ENCODE assay signal across 17 cellular contexts in genomic region chr5:163913548-163913947, GRCh38.
A peak's percentile ranks its signal among the peaks of the same experiment; 100 is the strongest.
DNase-seq lines count a peak whose midpoint lies in the region; ATAC-seq and TF ChIP-seq lines count a peak whose summit lies in the region.
"Had no signal": no experiment of that assay in that cellular context is flagged by ENCODE, and none has a peak within 500 bp of the region (broad histone marks: within the 10 kb centered on the region; RNA-seq: fewer than 3 reads in every experiment).

No MANE protein-coding gene starts in this region.

- no peaks in the 10 kb centered on the region for H3K9me2 ChIP-seq in PC-3 (replicated peaks; ENCODE audit: low read length)

- H3K27me3 ChIP-seq in BE2C (no peaks in the 10 kb centered on the region), PC-3 (ENCODE audit: low read length) (no peaks in the 10 kb centered on the region)
- H3K27me3 ChIP-seq: ovary, upper lobe of right lung had no signal

- CTCF ChIA-PET in PC-3 (lab: Charles Lee) = no interaction called here

- peaks cover 33% of the 10 kb centered on the region for H3K4me1 ChIP-seq in BE2C
- H3K4me1 ChIP-seq in PC-3 (ENCODE audit: insufficient read depth, low read length) = no peaks in the 10 kb centered on the region
- H3K4me1 ChIP-seq: upper lobe of right lung had no signal

- no peak overlapping the region for H3K27ac Mint-ChIP-seq in HFFc6
- H3K27ac Mint-ChIP-seq in glutamatergic neuron (ENCODE audit: unreplicated experiment) = peak overlapping the region; percentile 19
- H3K27ac Mint-ChIP-seq: activated CD4-positive, alpha-beta memory T cell treated with anti-CD3 and anti-CD28 coated beads for 36 hours; activated T-cell treated with anti-CD3 and anti-CD28 coated beads, Interleukin-2, amount 50 U/mL, for 72 hours had no signal

- intact Hi-C loops in PC-3 (cut with micrococcal nuclease) = no loop called here

- H3K9ac ChIP-seq in PC-3 (ENCODE audit: low read length) = no peak overlapping the region

- H3K4me3 Mint-ChIP-seq in HFFc6 (no peak overlapping the region), glutamatergic neuron (ENCODE audit: unreplicated experiment) (no peak overlapping the region)
- H3K4me3 Mint-ChIP-seq: activated CD4-positive, alpha-beta memory T cell treated with anti-CD3 and anti-CD28 coated beads for 36 hours; activated T-cell treated with anti-CD3 and anti-CD28 coated beads, Interleukin-2, amount 50 U/mL, for 72 hours had no signal

- no peaks in the 10 kb centered on the region for H3K79me2 ChIP-seq in PC-3 (ENCODE audit: low read length)

- no peaks in the 10 kb centered on the region for H3F3A ChIP-seq in PC-3 (ENCODE audit: low read length, unreplicated experiment)

- TF ChIP-seq CTCF in BE2C (IDR thresholded peaks at IDR 0.05; ENCODE audit: low read depth, low read length) (peak; percentile 37), HFFc6 (IDR thresholded peaks at IDR 0.05) (peak; percentile 52), PC-3 (conservative IDR thresholded peaks at IDR 0.05; ENCODE audit: low read depth, low read length) (0 out of 2 replicates have a peak, but pooled peaks have one; percentile 19), glutamatergic neuron (IDR thresholded peaks at IDR 0.05; ENCODE audit: partially characterized antibody, unreplicated experiment) (no peak)

- BruUV-seq in PC-3 (replicated peaks; lab: Mats Ljungman, UMichigan) = no TSS peak

- DNase-seq in BE2C (no peak), HFFc6 (no peak), PC-3 (no peak), glutamatergic neuron (no peak), DMS53 treated with DMSO at 0.1 percent for 48 hours (lab: John Stamatoyannopoulos, UW; ENCODE audit: unreplicated experiment) (no peak), putamen (ENCODE audit: low spot score) (no peak)
- DNase-seq: activated CD4-positive, alpha-beta memory T cell treated with anti-CD3 and anti-CD28 coated beads for 36 hours; activated T-cell treated with anti-CD3 and anti-CD28 coated beads, Interleukin-2, amount 50 U/mL, for 72 hours; C1 segment of cervical spinal cord; cerebellar nuclear complex; kidney glomerular epithelial cell; ovary; SHP77 treated with DMSO at 0.1 percent for 48 hours; stimulated activated naive CD4-positive, alpha-beta T cell; upper lobe of right lung had no signal

- H3K36me3 Mint-ChIP-seq in HFFc6 (ENCODE audit: low read depth) (no peaks in the 10 kb centered on the region), glutamatergic neuron (ENCODE audit: unreplicated experiment) (peaks cover 5% of the 10 kb centered on the region)
- H3K36me3 Mint-ChIP-seq: activated CD4-positive, alpha-beta memory T cell treated with anti-CD3 and anti-CD28 coated beads for 36 hours had no signal

- H2AFZ ChIP-seq in PC-3 (ENCODE audit: low read length) = no peak overlapping the region

- H3K4me3 ChIP-seq in BE2C (ENCODE audit: low read depth, low read length) (no peak overlapping the region), PC-3 (ENCODE audit: low read length) (no peak overlapping the region)
- H3K4me3 ChIP-seq: ovary, upper lobe of right lung had no signal

- no peaks in the 10 kb centered on the region for H4K20me1 ChIP-seq in PC-3 (ENCODE audit: low read length)

- H3K27me3 Mint-ChIP-seq in HFFc6 (ENCODE audit: insufficient read depth) (no peaks in the 10 kb centered on the region; the same call in 1 of the 2 replicates), glutamatergic neuron (ENCODE audit: unreplicated experiment) (peaks cover 4% of the 10 kb centered on the region)
- H3K27me3 Mint-ChIP-seq: activated CD4-positive, alpha-beta memory T cell treated with anti-CD3 and anti-CD28 coated beads for 36 hours had no signal

- ATAC-seq in PC-3 = no peak
- ATAC-seq in GM21360 (IDR thresholded peaks at IDR 0.05; ENCODE audit: unreplicated experiment) = no peak
- ATAC-seq in HG03135 (IDR thresholded peaks at IDR 0.05; ENCODE audit: unreplicated experiment) = no peak
- ATAC-seq: activated T-cell treated with anti-CD3 and anti-CD28 coated beads, Interleukin-2, amount 50 U/mL, for 72 hours; upper lobe of right lung had no signal

- H3K9me3 Mint-ChIP-seq in HFFc6 (no peaks in the 10 kb centered on the region), glutamatergic neuron (ENCODE audit: unreplicated experiment) (peaks cover 5% of the 10 kb centered on the region)
- H3K9me3 Mint-ChIP-seq: activated CD4-positive, alpha-beta memory T cell treated with anti-CD3 and anti-CD28 coated beads for 36 hours had no signal

- H3K36me3 ChIP-seq in BE2C = no peaks in the 10 kb centered on the region
- H3K36me3 ChIP-seq in PC-3 (ENCODE audit: low read depth, low read length) = no peaks in the 10 kb centered on the region
- H3K36me3 ChIP-seq: ovary, upper lobe of right lung had no signal

- H3K9me3 ChIP-seq in BE2C (no peaks in the 10 kb centered on the region), PC-3 (ENCODE audit: low read length) (no peaks in the 10 kb centered on the region)
- H3K9me3 ChIP-seq: ovary, upper lobe of right lung had no signal

- no peak overlapping the region for H3K4me2 ChIP-seq in PC-3 (ENCODE audit: low read length)

- POLR2A ChIA-PET in PC-3 (lab: Charles Lee; ENCODE audit: unreplicated experiment) = no interaction called here

- H3K4me1 Mint-ChIP-seq in HFFc6 (ENCODE audit: low read depth) = peaks cover 38% of the 10 kb centered on the region
- peaks cover 45% of the 10 kb centered on the region for H3K4me1 Mint-ChIP-seq in glutamatergic neuron (ENCODE audit: low read depth, unreplicated experiment)

- H3K27ac ChIP-seq in PC-3 (ENCODE audit: low read length) = no peak overlapping the region
- H3K27ac ChIP-seq: ovary, upper lobe of right lung had no signal
